Comparison of ENCODE assay signal across 2 cellular contexts in the genomic region with DNA sequence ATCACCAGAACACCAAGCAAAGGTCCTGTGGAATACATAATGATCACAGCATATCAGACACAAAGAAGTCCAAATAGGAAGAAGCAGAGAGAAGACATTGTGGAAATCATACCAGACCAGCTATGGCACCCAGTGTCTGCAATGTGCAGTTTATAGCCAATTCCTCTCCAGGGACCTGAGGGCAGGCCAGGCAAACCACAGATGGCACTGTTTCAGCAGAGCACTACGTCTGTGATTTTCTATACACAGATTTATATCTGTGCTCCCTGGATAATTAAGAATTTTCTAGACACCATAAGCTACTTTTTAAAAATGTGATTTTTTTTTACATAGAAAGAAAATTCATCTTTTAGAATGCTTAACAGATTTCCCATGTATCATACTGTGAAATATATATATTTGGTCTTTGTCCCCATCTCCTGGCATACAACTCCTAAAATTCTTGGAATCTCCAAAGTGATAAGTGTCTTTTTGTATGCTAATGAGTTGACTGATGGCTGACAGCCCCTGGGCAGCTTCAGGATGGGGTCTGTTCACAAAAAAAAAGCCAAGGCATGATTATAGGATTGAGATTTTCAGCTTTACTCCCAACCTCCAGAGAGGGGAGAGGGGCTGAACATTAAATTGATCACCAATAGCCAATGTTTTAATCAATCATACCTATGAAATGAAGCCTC.
A peak's percentile ranks its signal among the peaks of the same experiment; 100 is the strongest.
TF ChIP-seq lines count a peak whose summit lies in the region.

No MANE protein-coding gene starts in this region.

TF ChIP-seq in GM23338, 12 proteins besides CTCF, POLR2A, EP300 and RAD21:
- TF ChIP-seq POLR2AphosphoS5 (IDR thresholded peaks at IDR 0.05; ENCODE audit: low read depth) (peak; percentile 17; the same call in 1 of the 2 replicates), NANOG (IDR thresholded peaks at IDR 0.05; ENCODE audit: borderline replicate concordance) (peak; percentile 61; the same call in 1 of the 2 replicates), ZNF331 (CRISPR knock-in tag; IDR thresholded peaks at IDR 0.05; ENCODE audit: low read depth) (no peak)

TF ChIP-seq in IMR-90, 13 proteins besides CTCF, POLR2A, EP300 and RAD21:
- TF ChIP-seq NFE2L2 (IDR thresholded peaks at IDR 0.05; ENCODE audit: low read depth, low read length) (no peak), RCOR1 (IDR thresholded peaks at IDR 0.05; ENCODE audit: insufficient replicate concordance, low read length) (no peak), MAFK (IDR thresholded peaks at IDR 0.05; ENCODE audit: low read depth, low read length) (no peak), CEBPB (IDR thresholded peaks at IDR 0.05; ENCODE audit: low read depth, low read length) (no peak), RFX5 (IDR thresholded peaks at IDR 0.05; ENCODE audit: low read depth, low read length) (no peak), MXI1 (IDR thresholded peaks at IDR 0.05; ENCODE audit: borderline replicate concordance, low read depth, low read length) (no peak), BHLHE40 (IDR thresholded peaks at IDR 0.05; ENCODE audit: low read depth, low read length) (no peak), CHD1 (IDR thresholded peaks at IDR 0.05; ENCODE audit: low read depth, low read length) (no peak), FOS (IDR thresholded peaks at IDR 0.05; ENCODE audit: low read depth, low read length) (no peak), MAZ (IDR thresholded peaks at IDR 0.05; ENCODE audit: borderline replicate concordance, low read depth, low read length) (no peak), SMC3 (IDR thresholded peaks at IDR 0.05; ENCODE audit: low read depth, low read length) (no peak)
- TF ChIP-seq, protein P1, sequence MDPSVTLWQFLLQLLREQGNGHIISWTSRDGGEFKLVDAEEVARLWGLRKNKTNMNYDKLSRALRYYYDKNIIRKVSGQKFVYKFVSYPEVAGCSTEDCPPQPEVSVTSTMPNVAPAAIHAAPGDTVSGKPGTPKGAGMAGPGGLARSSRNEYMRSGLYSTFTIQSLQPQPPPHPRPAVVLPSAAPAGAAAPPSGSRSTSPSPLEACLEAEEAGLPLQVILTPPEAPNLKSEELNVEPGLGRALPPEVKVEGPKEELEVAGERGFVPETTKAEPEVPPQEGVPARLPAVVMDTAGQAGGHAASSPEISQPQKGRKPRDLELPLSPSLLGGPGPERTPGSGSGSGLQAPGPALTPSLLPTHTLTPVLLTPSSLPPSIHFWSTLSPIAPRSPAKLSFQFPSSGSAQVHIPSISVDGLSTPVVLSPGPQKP (IDR thresholded peaks at IDR 0.05; ENCODE audit: borderline replicate concordance, low read depth, low read length) = no peak
- TF ChIP-seq, protein P2, sequence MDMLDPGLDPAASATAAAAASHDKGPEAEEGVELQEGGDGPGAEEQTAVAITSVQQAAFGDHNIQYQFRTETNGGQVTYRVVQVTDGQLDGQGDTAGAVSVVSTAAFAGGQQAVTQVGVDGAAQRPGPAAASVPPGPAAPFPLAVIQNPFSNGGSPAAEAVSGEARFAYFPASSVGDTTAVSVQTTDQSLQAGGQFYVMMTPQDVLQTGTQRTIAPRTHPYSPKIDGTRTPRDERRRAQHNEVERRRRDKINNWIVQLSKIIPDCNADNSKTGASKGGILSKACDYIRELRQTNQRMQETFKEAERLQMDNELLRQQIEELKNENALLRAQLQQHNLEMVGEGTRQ (IDR thresholded peaks at IDR 0.05; ENCODE audit: low read depth, low read length) = no peak
TF ChIP-seq in IMR-90: peak in this region for 0.
